In the genomic region with DNA sequence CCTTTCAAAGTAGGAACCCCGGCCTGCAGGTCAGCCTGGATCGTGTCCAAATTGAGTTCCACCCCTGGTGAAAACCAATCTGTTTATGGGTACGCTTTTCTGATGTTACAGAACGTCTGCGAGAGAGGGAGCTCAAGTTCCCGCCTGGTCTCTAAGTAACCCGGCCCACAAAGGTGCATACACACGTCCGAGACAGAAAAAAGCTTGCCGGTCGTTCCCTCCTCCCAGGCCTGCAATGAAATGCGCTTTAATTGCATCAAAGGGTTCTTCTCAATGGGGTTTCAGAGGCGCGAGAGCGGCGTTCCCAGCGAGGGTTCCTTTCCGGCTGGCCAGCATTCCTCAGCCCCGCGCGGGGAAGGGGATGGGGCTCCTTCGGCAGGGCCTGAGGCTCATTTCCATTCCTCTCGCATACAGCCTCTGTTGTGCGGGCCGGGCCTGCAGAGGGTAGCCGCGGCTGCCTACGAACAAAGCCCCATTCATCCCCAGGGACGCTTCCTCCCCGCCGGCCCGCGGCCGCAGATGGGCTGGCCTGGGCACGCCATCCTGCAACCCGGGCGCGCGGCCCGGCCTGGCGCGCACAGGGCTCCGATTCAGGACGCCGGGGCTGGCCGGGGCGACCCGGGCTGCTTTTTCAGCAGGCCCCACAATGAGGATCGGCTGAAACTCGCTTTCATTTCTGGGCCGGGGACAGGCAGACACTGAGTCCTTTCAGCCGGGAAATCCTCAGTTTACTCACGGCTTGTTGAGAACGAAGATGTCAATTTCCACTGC, we compare ENCODE assay signal across 1 cellular context.
TF ChIP-seq lines count a peak whose summit lies in the region.

No MANE protein-coding gene starts in this region.

TF ChIP-seq in GM12878, 131 proteins besides CTCF, POLR2A, EP300 and RAD21 (continued from another document):
- TF ChIP-seq SKIL (IDR thresholded peaks at IDR 0.05; ENCODE audit: low read depth, poor library complexity, severe bottlenecking), result peak; percentile 14
- TF ChIP-seq, protein P1, sequence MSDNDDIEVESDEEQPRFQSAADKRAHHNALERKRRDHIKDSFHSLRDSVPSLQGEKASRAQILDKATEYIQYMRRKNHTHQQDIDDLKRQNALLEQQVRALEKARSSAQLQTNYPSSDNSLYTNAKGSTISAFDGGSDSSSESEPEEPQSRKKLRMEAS (IDR thresholded peaks at IDR 0.05; ENCODE audit: low read depth, low read length), result no peak
- TF ChIP-seq CHD2 (IDR thresholded peaks at IDR 0.05; ENCODE audit: borderline replicate concordance, low read depth, low read length), result no peak
- no peak for TF ChIP-seq ELK1 (IDR thresholded peaks at IDR 0.05; ENCODE audit: low read depth, low read length)
- TF ChIP-seq KDM1A (IDR thresholded peaks at IDR 0.05; ENCODE audit: borderline replicate concordance), result no peak
- peak; percentile 70; the same call in 1 of the 2 replicates for TF ChIP-seq GATAD2B (conservative IDR thresholded peaks at IDR 0.05; ENCODE audit: low read depth)
- no peak for TF ChIP-seq KAT2A (conservative IDR thresholded peaks at IDR 0.05; ENCODE audit: control insufficient read depth, low read depth, low read length)
- TF ChIP-seq SMARCA5 (IDR thresholded peaks at IDR 0.05), result no peak
